8 cellular contexts compared by ENCODE assay signal in genomic region chr11:27698872-27699241, GRCh38. TPM values are rescaled to one million over a fixed set of nuclear protein-coding genes. Genes with fewer than 3 reads are reported as not detected.
DNase-seq lines count a peak whose midpoint lies in the region; ATAC-seq and TF ChIP-seq lines count a peak whose summit lies in the region.

No MANE protein-coding gene starts in this region.

- POLR2A ChIA-PET in CD8-positive, alpha-beta T cell (lab: Charles Lee) = no interaction called here

- ATAC-seq in CD8-positive, alpha-beta T cell = peak; percentile 62
- ATAC-seq in GM19043 (IDR thresholded peaks at IDR 0.05; ENCODE audit: low read depth, unreplicated experiment) = peak; percentile 55
- ATAC-seq in HG03196 (IDR thresholded peaks at IDR 0.05; ENCODE audit: unreplicated experiment) = peak; percentile 67
- ATAC-seq in activated CD8-positive, alpha-beta memory T cell treated with anti-CD3 and anti-CD28 coated beads, Interleukin-2, amount 10 ng/mL, durations not matched to agents 7 days and 5 days = peak; percentile 81
- peak; percentile 58 to 60 for ATAC-seq in natural killer cell treated with Interleukin-12 subunit alpha and Interleukin-12 subunit beta and Interleukin-15 and Interleukin-18, amount 100 ng/mL, for 72 hours

- CTCF ChIA-PET in CD8-positive, alpha-beta T cell (lab: Charles Lee) = no interaction called here
- CTCF ChIA-PET in activated CD8-positive, alpha-beta memory T cell treated with anti-CD3 and anti-CD28 coated beads, Interleukin-2, amount 10 ng/mL, durations not matched to agents 7 days and 5 days (lab: Charles Lee) = interaction anchor here (0.6 to 3.2 kb wide), 8 partner anchors 11 to 998 kb away, joined by 3 to 26 read pairs (median 4); no protein-coding TSS in a partner anchor

- peak overlapping the region; percentile 57 for H3K4me3 Mint-ChIP-seq in CD8-positive, alpha-beta T cell
- no peak overlapping the region for H3K4me3 Mint-ChIP-seq in activated CD8-positive, alpha-beta memory T cell treated with anti-CD3 and anti-CD28 coated beads, Interleukin-2, amount 10 ng/mL, durations not matched to agents 7 days and 5 days
- no peak overlapping the region for H3K4me3 Mint-ChIP-seq in natural killer cell treated with Interleukin-12 subunit alpha and Interleukin-12 subunit beta and Interleukin-15 and Interleukin-18, amount 100 ng/mL, for 72 hours

- DNase-seq in CD8-positive, alpha-beta T cell = peak in 5 of 7 experiments; percentile 20 to 51 (median 51)
- DNase-seq in NCI-H774 (lab: John Stamatoyannopoulos, UW) = peak; percentile 77
- peak; percentile 78 for DNase-seq in activated CD8-positive, alpha-beta memory T cell treated with anti-CD3 and anti-CD28 coated beads, Interleukin-2, amount 10 ng/mL, durations not matched to agents 7 days and 5 days
- no peak for DNase-seq in esophagus squamous epithelium (lab: John Stamatoyannopoulos, UW)
- DNase-seq in natural killer cell treated with Interleukin-12 subunit alpha and Interleukin-12 subunit beta and Interleukin-15 and Interleukin-18, amount 100 ng/mL, for 72 hours (ENCODE audit: low spot score) = no peak
- peak; percentile 74 for DNase-seq in stomach

- H3K4me1 ChIP-seq in CD8-positive, alpha-beta T cell (ENCODE audit: insufficient read depth, low read length) = peaks cover 18% of the 10 kb centered on the region
- peaks cover 20 to 36% (median 21%) of the 10 kb centered on the region in 3 donors for H3K4me1 ChIP-seq in esophagus squamous epithelium
- peaks cover 21 to 36% (median 34%) of the 10 kb centered on the region in 4 donors for H3K4me1 ChIP-seq in stomach

- no peak overlapping the region for H3K27ac Mint-ChIP-seq in CD8-positive, alpha-beta T cell
- H3K27ac Mint-ChIP-seq in activated CD8-positive, alpha-beta memory T cell treated with anti-CD3 and anti-CD28 coated beads, Interleukin-2, amount 10 ng/mL, durations not matched to agents 7 days and 5 days = no peak overlapping the region
- H3K27ac Mint-ChIP-seq in natural killer cell treated with Interleukin-12 subunit alpha and Interleukin-12 subunit beta and Interleukin-15 and Interleukin-18, amount 100 ng/mL, for 72 hours = no peak overlapping the region

- H3K27ac ChIP-seq in CD8-positive, alpha-beta T cell (ENCODE audit: low read depth, low read length) = no peak overlapping the region
- no peak overlapping the region for H3K27ac ChIP-seq in esophagus squamous epithelium
- no peak overlapping the region for H3K27ac ChIP-seq in stomach

- intact Hi-C loops in CD8-positive, alpha-beta T cell (cut with DNase I, micrococcal nuclease) = loop anchor here in 1 of 2 experiments (5.0 kb wide), 1 partner anchor 833 kb away; no protein-coding TSS in a partner anchor
- intact Hi-C loops in esophagus squamous epithelium (cut with DNase I) (no loop called here), stomach (cut with DNase I; ENCODE audit: low total_unique reads) (loop anchor here (10.0 kb wide), 2 partner anchors 836 to 1636 kb away; no protein-coding TSS in a partner anchor)

- WGBS in esophagus squamous epithelium, 2 donors = 0% methylated on average over 6 to 17 of the region's 18 CpGs
- 0 to 1% (median 1%) methylated on average over 15 to 18 of the region's 18 CpGs for WGBS in stomach, 5 donors

- no peaks in the 10 kb centered on the region for H3K9me3 Mint-ChIP-seq in CD8-positive, alpha-beta T cell
- H3K9me3 Mint-ChIP-seq in activated CD8-positive, alpha-beta memory T cell treated with anti-CD3 and anti-CD28 coated beads, Interleukin-2, amount 10 ng/mL, durations not matched to agents 7 days and 5 days (ENCODE audit: low read depth) = no peaks in the 10 kb centered on the region
- no peaks in the 10 kb centered on the region for H3K9me3 Mint-ChIP-seq in natural killer cell treated with Interleukin-12 subunit alpha and Interleukin-12 subunit beta and Interleukin-15 and Interleukin-18, amount 100 ng/mL, for 72 hours

- TF ChIP-seq EP300 in stomach (IDR thresholded peaks at IDR 0.05) = no peak

- H3K36me3 ChIP-seq in CD8-positive, alpha-beta T cell (ENCODE audit: insufficient read depth, low read length) = no peaks in the 10 kb centered on the region
- H3K36me3 ChIP-seq in esophagus squamous epithelium (no peaks in the 10 kb centered on the region), stomach (no peaks in the 10 kb centered on the region)

- peaks cover 26% of the 10 kb centered on the region for H3K4me1 Mint-ChIP-seq in CD8-positive, alpha-beta T cell (ENCODE audit: low read depth)
- peaks cover 23% of the 10 kb centered on the region for H3K4me1 Mint-ChIP-seq in activated CD8-positive, alpha-beta memory T cell treated with anti-CD3 and anti-CD28 coated beads, Interleukin-2, amount 10 ng/mL, durations not matched to agents 7 days and 5 days
- H3K4me1 Mint-ChIP-seq in natural killer cell treated with Interleukin-12 subunit alpha and Interleukin-12 subunit beta and Interleukin-15 and Interleukin-18, amount 100 ng/mL, for 72 hours (ENCODE audit: low read depth in 2 of 2) = peaks cover 7 to 13% of the 10 kb centered on the region in 2 donors

- peaks cover 55% of the 10 kb centered on the region for H3K27me3 Mint-ChIP-seq in CD8-positive, alpha-beta T cell (ENCODE audit: low read depth)
- H3K27me3 Mint-ChIP-seq in activated CD8-positive, alpha-beta memory T cell treated with anti-CD3 and anti-CD28 coated beads, Interleukin-2, amount 10 ng/mL, durations not matched to agents 7 days and 5 days = peaks cover 75% of the 10 kb centered on the region
- H3K27me3 Mint-ChIP-seq in natural killer cell treated with Interleukin-12 subunit alpha and Interleukin-12 subunit beta and Interleukin-15 and Interleukin-18, amount 100 ng/mL, for 72 hours = peaks cover 40 to 63% of the 10 kb centered on the region in 2 donors

- no peaks in the 10 kb centered on the region for H3K9me3 ChIP-seq in CD8-positive, alpha-beta T cell (ENCODE audit: low read length)
- H3K9me3 ChIP-seq in esophagus squamous epithelium = no peaks in the 10 kb centered on the region
- H3K9me3 ChIP-seq in stomach = no peaks in the 10 kb centered on the region

- no peaks in the 10 kb centered on the region for H3K36me3 Mint-ChIP-seq in CD8-positive, alpha-beta T cell
- peaks cover 2% of the 10 kb centered on the region for H3K36me3 Mint-ChIP-seq in activated CD8-positive, alpha-beta memory T cell treated with anti-CD3 and anti-CD28 coated beads, Interleukin-2, amount 10 ng/mL, durations not matched to agents 7 days and 5 days
- no peaks in the 10 kb centered on the region for H3K36me3 Mint-ChIP-seq in natural killer cell treated with Interleukin-12 subunit alpha and Interleukin-12 subunit beta and Interleukin-15 and Interleukin-18, amount 100 ng/mL, for 72 hours

- peaks cover 7% of the 10 kb centered on the region for H3K27me3 ChIP-seq in CD8-positive, alpha-beta T cell (ENCODE audit: insufficient read depth, low read length)
- H3K27me3 ChIP-seq in esophagus squamous epithelium (peaks cover 11 to 85% (median 14%) of the 10 kb centered on the region in 4 donors), stomach (peaks cover 0 to 88% (median 41%) of the 10 kb centered on the region in 3 donors)

- H3K4me3 ChIP-seq in CD8-positive, alpha-beta T cell (ENCODE audit: low read depth, low read length) = no peak overlapping the region
- H3K4me3 ChIP-seq in esophagus squamous epithelium = peak overlapping the region in 3 of 4 donors; percentile 53 to 73 (median 60)
- H3K4me3 ChIP-seq in stomach = peak overlapping the region; percentile 48 to 68 (median 60)

- TF ChIP-seq POLR2A in esophagus squamous epithelium (IDR thresholded peaks at IDR 0.05) (no peak), stomach (IDR thresholded peaks at IDR 0.05) (no peak)

- TF ChIP-seq CTCF in CD8-positive, alpha-beta T cell (IDR thresholded peaks at IDR 0.05) = no peak
- TF ChIP-seq CTCF in esophagus squamous epithelium (IDR thresholded peaks at IDR 0.05) = peak; percentile 28 to 77 (median 40)
- peak in 5 of 7 experiments; percentile 47 to 80 (median 66) for TF ChIP-seq CTCF in stomach (IDR thresholded peaks at IDR 0.05)

RNA-seq across cellular contexts. Expression of gene BDNF, which starts 1.4 kb away (rescaled TPM):
- not detected for total RNA-seq in CD8-positive, alpha-beta T cell
- not detected for total RNA-seq in activated CD8-positive, alpha-beta memory T cell treated with anti-CD3 and anti-CD28 coated beads, Interleukin-2, amount 10 ng/mL, durations not matched to agents 7 days and 5 days
- 1 to 10 TPM in 1 of 4 donors, under 1 TPM in 3; 0.15 to 1.1 (median 0.84) TPM for total RNA-seq in esophagus squamous epithelium
- not detected for total RNA-seq in natural killer cell treated with Interleukin-12 subunit alpha and Interleukin-12 subunit beta and Interleukin-15 and Interleukin-18, amount 100 ng/mL, for 72 hours
- 1 to 10 TPM in 2 of 5 donors, under 1 TPM in 2, not detected in 1; under 0.01 to 1.7 (median 0.72) TPM for total RNA-seq in stomach
- polyA plus RNA-seq in stomach = under 1 TPM; 0.33 to 0.92 (median 0.81) TPM

Comparison
In these comparisons a context has a peak if more than half of its experiments do, and no peak if none do; other contexts are left out.
1. DNase-seq: peak in CD8-positive, alpha-beta T cell (5 of 7), NCI-H774 (single experiment), activated CD8-positive, alpha-beta memory T cell treated with anti-CD3 and anti-CD28 coated beads, Interleukin-2, amount 10 ng/mL, durations not matched to agents 7 days and 5 days (single experiment) and stomach (single experiment); none in esophagus squamous epithelium (single experiment) and natural killer cell treated with Interleukin-12 subunit alpha and Interleukin-12 subunit beta and Interleukin-15 and Interleukin-18, amount 100 ng/mL, for 72 hours (single experiment).
2. Peak in every context shown above with its lines, with median percentiles within 50 percentile points of each other: ATAC-seq.